Comparison of ENCODE assay signal across 9 cellular contexts in the genomic region with DNA sequence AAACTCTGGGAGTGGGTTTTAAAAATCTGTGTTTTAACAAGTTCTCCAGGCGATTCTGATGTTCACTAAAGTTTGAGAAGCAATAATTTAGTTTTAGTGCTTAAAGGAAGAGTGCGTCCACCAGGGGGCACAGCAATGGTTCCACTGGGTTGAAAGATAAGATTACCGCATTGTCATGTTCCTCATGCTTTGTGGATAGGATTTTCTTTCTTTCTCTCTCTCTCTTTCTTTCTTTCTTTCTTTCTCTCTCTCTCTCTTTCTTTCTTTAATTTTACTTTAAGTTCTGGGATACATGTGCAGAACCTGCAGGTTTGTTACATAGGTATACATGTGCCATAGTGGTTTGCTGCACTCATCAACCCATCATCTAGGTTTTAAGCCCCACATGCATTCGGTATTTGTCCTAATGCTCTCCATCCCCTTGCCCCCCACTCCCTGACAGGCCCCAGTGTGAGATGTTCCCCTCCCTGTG. TPM values are rescaled to one million over a fixed set of nuclear protein-coding genes. Genes with fewer than 3 reads are reported as not detected.
DNase-seq lines count a peak whose midpoint lies in the region; ATAC-seq, FAIRE-seq and TF ChIP-seq lines count a peak whose summit lies in the region.
"Not testable (repeated sequence)": the region's sequence is repeated elsewhere in the genome, so short reads cannot be mapped to it uniquely, and the experiment has no call there.
"Had no signal": no experiment of that assay in that cellular context is flagged by ENCODE, and none has a peak within 500 bp of the region (broad histone marks: within the 10 kb centered on the region; RNA-seq: fewer than 3 reads in every experiment).

No MANE protein-coding gene starts in this region.

- H3K4me1 Mint-ChIP-seq in activated CD4-positive, alpha-beta T cell treated with anti-CD3 and anti-CD28 coated beads, Interleukin-2, amount 10 ng/mL, durations not matched to agents 7 days and 5 days: peaks cover 14% of the 10 kb centered on the region

- ATAC-seq in GM18870 (IDR thresholded peaks at IDR 0.05; ENCODE audit: unreplicated experiment) (peak; percentile 80), HG03571 (IDR thresholded peaks at IDR 0.05; ENCODE audit: unreplicated experiment) (peak; percentile 75)

- H3K4me3 ChIP-seq in AG04449 (ENCODE audit: low read depth, low read length): not testable (repeated sequence)

- not testable (repeated sequence) for H3K27me3 Mint-ChIP-seq in activated CD4-positive, alpha-beta T cell treated with anti-CD3 and anti-CD28 coated beads, Interleukin-2, amount 10 ng/mL, durations not matched to agents 7 days and 5 days

- CTCF ChIA-PET in AG04449 (lab: Yijun Ruan, JAX): interaction anchor here (0.7 to 3.6 kb wide), 20 partner anchors 8 to 186 kb away, joined by 3 to 73 read pairs (median 4); no protein-coding TSS in a partner anchor
- CTCF ChIA-PET in activated CD4-positive, alpha-beta T cell treated with anti-CD3 and anti-CD28 coated beads, Interleukin-2, amount 10 ng/mL, durations not matched to agents 7 days and 5 days (lab: Charles Lee): interaction anchor here (1.0 to 1.2 kb wide), 2 partner anchors 105 to 130 kb away, joined by 3 to 7 read pairs; no protein-coding TSS in a partner anchor

- POLR2A ChIA-PET in AG04449 (lab: Yijun Ruan, JAX); activated CD4-positive, alpha-beta T cell treated with anti-CD3 and anti-CD28 coated beads, Interleukin-2, amount 10 ng/mL, durations not matched to agents 7 days and 5 days (lab: Charles Lee): not testable (repeated sequence)

- DNase-seq in AG04449 (ENCODE audit: low read depth, low spot score) (peak; percentile 16), NCI-H82 (lab: John Stamatoyannopoulos, UW) (peak; percentile 86), cerebellar cortex (ENCODE audit: low spot score) (peak; percentile 60)
- DNase-seq in activated CD4-positive, alpha-beta T cell treated with anti-CD3 and anti-CD28 coated beads, Interleukin-2, amount 10 ng/mL, durations not matched to agents 7 days and 5 days: peak; percentile 85
- peak; percentile 88 for DNase-seq in stimulated activated CD4-positive, alpha-beta T cell treated with anti-CD3 and anti-CD28 coated beads, Interleukin-15, amount 100 ng/mL, for 24 hours

- H3K4me3 Mint-ChIP-seq in activated CD4-positive, alpha-beta T cell treated with anti-CD3 and anti-CD28 coated beads, Interleukin-2, amount 10 ng/mL, durations not matched to agents 7 days and 5 days: not testable (repeated sequence)

- H3K9me3 Mint-ChIP-seq in activated CD4-positive, alpha-beta T cell treated with anti-CD3 and anti-CD28 coated beads, Interleukin-2, amount 10 ng/mL, durations not matched to agents 7 days and 5 days: not testable (repeated sequence)

- peak; percentile 65 for TF ChIP-seq CTCF in AG04449 (IDR thresholded peaks at IDR 0.05; ENCODE audit: insufficient read depth, low read length, missing control alignments)

- H3K36me3 Mint-ChIP-seq in activated CD4-positive, alpha-beta T cell treated with anti-CD3 and anti-CD28 coated beads, Interleukin-2, amount 10 ng/mL, durations not matched to agents 7 days and 5 days (ENCODE audit: low read depth): not testable (repeated sequence)

- H3K27ac Mint-ChIP-seq in activated CD4-positive, alpha-beta T cell treated with anti-CD3 and anti-CD28 coated beads, Interleukin-2, amount 10 ng/mL, durations not matched to agents 7 days and 5 days: not testable (repeated sequence)

- peak; percentile 90 for FAIRE-seq in islet of Langerhans (lab: Jason Lieb, UNC)

RNA-seq across cellular contexts. Expression of a gene that starts 33.0 kb away (rescaled TPM):
- total RNA-seq in activated CD4-positive, alpha-beta T cell treated with anti-CD3 and anti-CD28 coated beads, Interleukin-2, amount 10 ng/mL, durations not matched to agents 7 days and 5 days: 10 to 100 TPM; 83.8 to 97.9 TPM

RNA-seq across cellular contexts. Expression of a gene that starts 42.0 kb away (rescaled TPM):
- not detected for total RNA-seq in activated CD4-positive, alpha-beta T cell treated with anti-CD3 and anti-CD28 coated beads, Interleukin-2, amount 10 ng/mL, durations not matched to agents 7 days and 5 days
- total RNA-seq: T-helper 2 cell treated with Interferon-gamma antibody and Interleukin-4, amounts not matched to agents 100 ng/mL and 5 ng/mL, for 36 hours had no signal

Comparison
In these comparisons a context has a peak if more than half of its experiments do, and no peak if none do; other contexts are left out.
1. DNase-seq: peak in every context shown above with its lines; median percentile 88 in stimulated activated CD4-positive, alpha-beta T cell treated with anti-CD3 and anti-CD28 coated beads, Interleukin-15, amount 100 ng/mL, for 24 hours; 86 in NCI-H82; 85 in activated CD4-positive, alpha-beta T cell treated with anti-CD3 and anti-CD28 coated beads, Interleukin-2, amount 10 ng/mL, durations not matched to agents 7 days and 5 days; 60 in cerebellar cortex; 16 in AG04449.